Comparison of ENCODE assay signal across 15 cellular contexts in the genomic region with DNA sequence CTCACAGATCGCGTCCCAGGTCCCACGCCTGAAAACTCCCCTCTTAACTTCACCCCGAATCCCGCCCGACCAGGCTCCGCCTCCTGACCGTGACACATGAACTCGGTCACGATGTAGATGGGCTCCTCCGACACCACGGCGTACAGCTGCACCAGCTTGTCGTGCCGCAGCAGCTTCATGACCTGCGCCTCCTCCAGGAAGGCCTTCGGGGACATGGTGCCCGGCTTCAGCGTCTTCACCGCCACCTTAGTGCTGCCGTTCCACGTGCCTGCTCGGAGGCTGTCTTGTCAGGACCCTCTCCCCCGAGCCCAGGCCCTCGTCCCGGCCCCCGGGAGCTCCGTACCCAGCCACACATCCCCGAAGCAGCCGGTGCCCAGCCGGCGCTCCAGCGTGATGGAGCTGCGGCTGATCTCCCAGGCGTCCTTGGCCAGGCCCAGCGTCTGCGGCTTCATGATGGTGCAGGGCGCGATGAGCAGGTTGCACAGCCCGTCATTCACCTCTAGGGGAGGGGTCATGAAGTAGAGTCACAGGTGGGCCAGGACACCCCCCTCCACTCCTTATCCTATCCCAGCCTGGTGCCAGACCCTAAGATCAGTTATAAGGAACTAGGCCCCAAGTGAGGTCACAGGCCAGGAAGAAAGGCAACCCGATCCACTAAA. TPM values are rescaled to one million over a fixed set of nuclear protein-coding genes. Genes with fewer than 3 reads are reported as not detected.
A peak's percentile ranks its signal among the peaks of the same experiment; 100 is the strongest.
DNase-seq lines count a peak whose midpoint lies in the region; ATAC-seq and TF ChIP-seq lines count a peak whose summit lies in the region.
"Had no signal": no experiment of that assay in that cellular context is flagged by ENCODE, and none has a peak within 500 bp of the region (broad histone marks: within the 10 kb centered on the region; RNA-seq: fewer than 3 reads in every experiment).

No MANE protein-coding gene starts in this region.

- no peaks in the 10 kb centered on the region for H3K79me2 ChIP-seq in H9 (ENCODE audit: insufficient read depth, low read length)

- peaks cover 63% of the 10 kb centered on the region for H3K4me1 Mint-ChIP-seq in CD14-positive monocyte
- peaks cover 21 to 24% of the 10 kb centered on the region in 2 experiments for H3K4me1 Mint-ChIP-seq in H9
- H3K4me1 Mint-ChIP-seq in endodermal cell = peaks cover 8% of the 10 kb centered on the region
- H3K4me1 Mint-ChIP-seq in natural killer cell treated with Interleukin-12 subunit alpha and Interleukin-12 subunit beta and Interleukin-15 and Interleukin-18, amount 100 ng/mL, for 72 hours (ENCODE audit: low read depth in 2 of 2) = peaks cover 66 to 68% of the 10 kb centered on the region in 2 donors

- H3K23me2 ChIP-seq in H9 (ENCODE audit: insufficient read length, low read depth, low read length, poor library complexity, severe bottlenecking) = peaks cover 6% of the 10 kb centered on the region

- H3K36me3 Mint-ChIP-seq in CD14-positive monocyte = peaks cover 0 to 92% of the 10 kb centered on the region in 2 donors
- no peaks in the 10 kb centered on the region for H3K36me3 Mint-ChIP-seq in H9 (ENCODE audit: insufficient read depth in 1 of 3, low read depth in 3 of 3)
- no peaks in the 10 kb centered on the region for H3K36me3 Mint-ChIP-seq in endodermal cell (ENCODE audit: low read depth)
- H3K36me3 Mint-ChIP-seq in natural killer cell treated with Interleukin-12 subunit alpha and Interleukin-12 subunit beta and Interleukin-15 and Interleukin-18, amount 100 ng/mL, for 72 hours = peaks cover 5% of the 10 kb centered on the region

- no peaks in the 10 kb centered on the region for H3K79me1 ChIP-seq in H9 (ENCODE audit: insufficient read depth, low read depth, low read length, poor library complexity, severe bottlenecking)

- no peak overlapping the region for H2BK120ac ChIP-seq in H9 (ENCODE audit: low read depth, low read length, poor library complexity, severe bottlenecking)

- TF ChIP-seq CTCF in CD14-positive monocyte (IDR thresholded peaks at IDR 0.05) (no peak), H9 (conservative IDR thresholded peaks at IDR 0.05) (0 out of 3 replicates have a peak, but pooled peaks have one; percentile 20), endodermal cell (conservative IDR thresholded peaks at IDR 0.05) (peak; percentile 39)

- H3K4me2 ChIP-seq in H9 (ENCODE audit: insufficient read depth, insufficient read length, low read length) = peak overlapping the region; percentile 75

- H2BK12ac ChIP-seq in H9 (ENCODE audit: insufficient read length, low read depth, low read length) = no peak overlapping the region

- H2BK5ac ChIP-seq in H9 (ENCODE audit: insufficient read length, low read length) = no peak overlapping the region

- WGBS in H9 (ENCODE audit: extremely low coverage, insufficient read length, low lambda C conversion rate) = no CpG with 5 or more reads among the region's 41 CpGs
- 53 to 61% methylated on average over 18 to 41 of the region's 41 CpGs for WGBS in endodermal cell (ENCODE audit: insufficient coverage in 1 of 2, insufficient read length in 1 of 2), 2 experiments

- H4K8ac ChIP-seq in H9 (replicated peaks; ENCODE audit: insufficient read length, low read depth, low read length) = no peak overlapping the region

- H4K5ac ChIP-seq in H9 (ENCODE audit: insufficient read length, low read depth, low read length) = no peak overlapping the region

- H3K4me1 ChIP-seq in H9 (ENCODE audit: insufficient read depth, low read length) (no peaks in the 10 kb centered on the region), endodermal cell (ENCODE audit: control insufficient read depth, insufficient read depth, low read length) (no peaks in the 10 kb centered on the region)
- H3K4me1 ChIP-seq: right lobe of liver had no signal

- no peak overlapping the region for H4K91ac ChIP-seq in H9 (ENCODE audit: insufficient read length, low read depth, low read length)

- no peak overlapping the region for H3K9ac ChIP-seq in H9 (ENCODE audit: extremely low read depth, insufficient read length, low read length)
- H3K9ac ChIP-seq in endodermal cell (ENCODE audit: extremely low read depth, low read length, poor library complexity, severe bottlenecking) = no peak overlapping the region

- H3K9me3 ChIP-seq in H9 (ENCODE audit: control insufficient read depth, low read depth, low read length) (no peaks in the 10 kb centered on the region), endodermal cell (ENCODE audit: control insufficient read depth, low read length) (no peaks in the 10 kb centered on the region)
- H3K9me3 ChIP-seq: right lobe of liver had no signal

- H3T11ph ChIP-seq in H9 (ENCODE audit: low read length) = no peak overlapping the region

- DNase-seq in CD14-positive monocyte (ENCODE audit: low spot score) = no peak
- DNase-seq in H9 = peak; percentile 76
- DNase-seq in endodermal cell = peak; percentile 73
- DNase-seq in natural killer cell treated with Interleukin-12 subunit alpha and Interleukin-12 subunit beta and Interleukin-15 and Interleukin-18, amount 100 ng/mL, for 72 hours (ENCODE audit: low spot score) = no peak
- DNase-seq in central memory CD4-positive, alpha-beta T cell = no peak
- no peak for DNase-seq in NCI-H2107 (lab: John Stamatoyannopoulos, UW)
- DNase-seq in NK-92 treated with Interleukin-12 subunit alpha and Interleukin-12 subunit beta, amount 100 ng/mL, for 24 hours (lab: John Stamatoyannopoulos, UW) = no peak
- DNase-seq: activated CD8-positive, alpha-beta T cell treated with anti-CD3 and anti-CD28 coated beads, Interleukin-2, amount 10 ng/mL, durations not matched to agents 7 days and 5 days; NCI-H1092; right lobe of liver; stimulated activated CD4-positive, alpha-beta T cell treated with anti-CD3 and anti-CD28 coated beads, Interleukin-2, amount 100 ng/mL, for 24 hours had no signal

- H2AFZ ChIP-seq in H9 (ENCODE audit: low read length) = no peak overlapping the region

- H3K9me3 Mint-ChIP-seq in CD14-positive monocyte (no peaks in the 10 kb centered on the region), H9 (no peaks in the 10 kb centered on the region), endodermal cell (no peaks in the 10 kb centered on the region)
- no peaks in the 10 kb centered on the region for H3K9me3 Mint-ChIP-seq in natural killer cell treated with Interleukin-12 subunit alpha and Interleukin-12 subunit beta and Interleukin-15 and Interleukin-18, amount 100 ng/mL, for 72 hours
- H3K9me3 Mint-ChIP-seq: activated T-helper 1 cell treated with anti-CD3 and anti-CD28 coated beads, Interleukin-12 subunit alpha, Interleukin-12 subunit beta, Interleukin-2, Interleukin-4 antibody, amounts not matched to agents 30 ng/mL and 10 ng/mL and 1 ng/mL, durations not matched to agents 14 hours and 24 hours and 36 hours had no signal

- intact Hi-C loops in CD14-positive monocyte (cut with micrococcal nuclease) = no loop called here

- H3K56ac ChIP-seq in H9 (ENCODE audit: insufficient read length, low read depth, low read length) = no peak overlapping the region

- no peaks in the 10 kb centered on the region for H3K27me3 ChIP-seq in H9 (ENCODE audit: insufficient read depth, low read length)
- H3K27me3 ChIP-seq in endodermal cell (ENCODE audit: control insufficient read depth, insufficient read depth, low read length, poor library complexity, severe bottlenecking) = peaks cover 4% of the 10 kb centered on the region
- H3K27me3 ChIP-seq: right lobe of liver had no signal

- ATAC-seq in natural killer cell treated with Interleukin-12 subunit alpha and Interleukin-12 subunit beta and Interleukin-15 and Interleukin-18, amount 100 ng/mL, for 72 hours = no peak
- ATAC-seq in HG03469 (IDR thresholded peaks at IDR 0.05; ENCODE audit: unreplicated experiment) = no peak
- ATAC-seq: activated CD8-positive, alpha-beta T cell treated with anti-CD3 and anti-CD28 coated beads, Interleukin-2, amount 10 ng/mL, durations not matched to agents 7 days and 5 days; right lobe of liver; SK-N-SH treated with all-trans-retinoic acid at 6 μM for 48 hours had no signal

- H3K18ac ChIP-seq in H9 (ENCODE audit: insufficient read length, low read depth, low read length) = no peak overlapping the region

- H3K4me3 Mint-ChIP-seq in CD14-positive monocyte = peak overlapping the region in 1 of 2 donors; percentile 51
- H3K4me3 Mint-ChIP-seq in H9 = peak overlapping the region; percentile 77 to 85
- peak overlapping the region; percentile 74 for H3K4me3 Mint-ChIP-seq in endodermal cell
- no peak overlapping the region for H3K4me3 Mint-ChIP-seq in natural killer cell treated with Interleukin-12 subunit alpha and Interleukin-12 subunit beta and Interleukin-15 and Interleukin-18, amount 100 ng/mL, for 72 hours
- H3K4me3 Mint-ChIP-seq: activated CD8-positive, alpha-beta T cell treated with anti-CD3 and anti-CD28 coated beads, Interleukin-2, amount 10 ng/mL, durations not matched to agents 7 days and 5 days; activated T-helper 1 cell treated with anti-CD3 and anti-CD28 coated beads, Interleukin-12 subunit alpha, Interleukin-12 subunit beta, Interleukin-2, Interleukin-4 antibody, amounts not matched to agents 30 ng/mL and 10 ng/mL and 1 ng/mL, durations not matched to agents 14 hours and 24 hours and 36 hours had no signal

- no peak overlapping the region for H3K4ac ChIP-seq in H9 (ENCODE audit: low read depth, low read length)

- no peak overlapping the region for H2BK20ac ChIP-seq in H9 (ENCODE audit: low read depth, low read length, poor library complexity, severe bottlenecking)

- peaks cover 0 to 4% (median 1%) of the 10 kb centered on the region in 3 donors for H3K27me3 Mint-ChIP-seq in CD14-positive monocyte (ENCODE audit: low read depth in 3 of 3)
- H3K27me3 Mint-ChIP-seq in H9 (ENCODE audit: low read depth) = peaks cover 29% of the 10 kb centered on the region
- peaks cover 11% of the 10 kb centered on the region for H3K27me3 Mint-ChIP-seq in endodermal cell (ENCODE audit: insufficient read depth)
- no peaks in the 10 kb centered on the region for H3K27me3 Mint-ChIP-seq in natural killer cell treated with Interleukin-12 subunit alpha and Interleukin-12 subunit beta and Interleukin-15 and Interleukin-18, amount 100 ng/mL, for 72 hours

- no peaks in the 10 kb centered on the region for H3K36me3 ChIP-seq in endodermal cell (ENCODE audit: control insufficient read depth, insufficient read depth, low read length)
- H3K36me3 ChIP-seq: right lobe of liver had no signal

- no peak overlapping the region for H2BK15ac ChIP-seq in H9 (ENCODE audit: low read depth, low read length)

- H3K4me3 ChIP-seq in endodermal cell (ENCODE audit: low read length) = peak overlapping the region; percentile 60
- H3K4me3 ChIP-seq: right lobe of liver had no signal

- H3K27ac Mint-ChIP-seq in CD14-positive monocyte = peak overlapping the region; percentile 70 to 90 (median 83)
- peak overlapping the region in 1 of 3 experiments; percentile 53; a peak in 1 of 7 replicates for H3K27ac Mint-ChIP-seq in H9
- H3K27ac Mint-ChIP-seq in endodermal cell = peak overlapping the region; percentile 59
- H3K27ac Mint-ChIP-seq in natural killer cell treated with Interleukin-12 subunit alpha and Interleukin-12 subunit beta and Interleukin-15 and Interleukin-18, amount 100 ng/mL, for 72 hours = peak overlapping the region; percentile 83 to 84
- H3K27ac Mint-ChIP-seq: activated CD8-positive, alpha-beta T cell treated with anti-CD3 and anti-CD28 coated beads, Interleukin-2, amount 10 ng/mL, durations not matched to agents 7 days and 5 days had no signal

- H3K23ac ChIP-seq in H9 (ENCODE audit: insufficient read length, low read depth, low read length) = no peak overlapping the region

- no peak overlapping the region for H3K14ac ChIP-seq in H9 (ENCODE audit: insufficient read depth, low read length)

- H3K27ac ChIP-seq in H9 (ENCODE audit: insufficient read length, low read depth, low read length) (no peak overlapping the region), endodermal cell (ENCODE audit: low read depth, low read length) (no peak overlapping the region)
- H3K27ac ChIP-seq: right lobe of liver had no signal

- H4K20me1 ChIP-seq in H9 (ENCODE audit: control insufficient read depth, insufficient read depth, insufficient read length) = no peaks in the 10 kb centered on the region

- no peak overlapping the region for H2AK5ac ChIP-seq in H9 (ENCODE audit: insufficient read length, low read length)

RNA-seq across cellular contexts. Expression of gene AHDC1, which starts 11.5 kb away (rescaled TPM):
- polyA plus RNA-seq in CD14-positive monocyte = under 1 TPM; 0.16 to 0.30 TPM
- total RNA-seq in H9 (2021) = 23.7 and 29.4 TPM in 2 replicates
- 10 to 100 TPM; 39.3 to 41.2 TPM for total RNA-seq in endodermal cell
- polyA plus RNA-seq in endodermal cell (2013, experiment 1 of 2) = 52.1 TPM
- polyA plus RNA-seq in endodermal cell (2013, experiment 2 of 2) = 50.1 TPM
- 10 to 100 TPM; 38.8 to 42.9 TPM for total RNA-seq in natural killer cell treated with Interleukin-12 subunit alpha and Interleukin-12 subunit beta and Interleukin-15 and Interleukin-18, amount 100 ng/mL, for 72 hours

RNA-seq across cellular contexts. Expression of gene FGR, which starts 19.5 kb away (rescaled TPM):
- 100 to 1,000 TPM; 371 to 571 TPM for polyA plus RNA-seq in CD14-positive monocyte
- total RNA-seq in H9 (2021) (0.15 TPM in 1 of 2 replicates, not detected in the other), endodermal cell (not detected)
- 0.14 TPM for polyA plus RNA-seq in endodermal cell (2013, experiment 1 of 2)
- not detected for polyA plus RNA-seq in endodermal cell (2013, experiment 2 of 2)
- total RNA-seq in natural killer cell treated with Interleukin-12 subunit alpha and Interleukin-12 subunit beta and Interleukin-15 and Interleukin-18, amount 100 ng/mL, for 72 hours = 10 to 100 TPM; 14.2 to 60.0 TPM
- total RNA-seq: fibroblast of villous mesenchyme had no signal

RNA-seq across cellular contexts. Expression of gene IFI6, which starts 56.5 kb away (rescaled TPM):
- polyA plus RNA-seq in CD14-positive monocyte = 100 to 1,000 TPM; 276 TPM
- total RNA-seq in H9 (2021) (4.3 and 6.4 TPM in 2 replicates), endodermal cell (1 to 10 TPM in 1 of 2 donors, under 1 TPM in 1; 0.71 to 1.1 TPM)
- polyA plus RNA-seq in endodermal cell (2013, experiment 1 of 2) = 27.2 TPM
- polyA plus RNA-seq in endodermal cell (2013, experiment 2 of 2) = 22.0 TPM
- total RNA-seq in natural killer cell treated with Interleukin-12 subunit alpha and Interleukin-12 subunit beta and Interleukin-15 and Interleukin-18, amount 100 ng/mL, for 72 hours = 10 to 100 TPM; 42.8 to 45.4 TPM

Comparison
In these comparisons a context has a peak if more than half of its experiments do, and no peak if none do; other contexts are left out.
1. DNase-seq: peak in H9 (single experiment) and endodermal cell (single experiment); none in CD14-positive monocyte (single experiment), natural killer cell treated with Interleukin-12 subunit alpha and Interleukin-12 subunit beta and Interleukin-15 and Interleukin-18, amount 100 ng/mL, for 72 hours (single experiment), central memory CD4-positive, alpha-beta T cell (single experiment), NCI-H2107 (single experiment) and NK-92 treated with Interleukin-12 subunit alpha and Interleukin-12 subunit beta, amount 100 ng/mL, for 24 hours (single experiment).
2. RNA of gene FGR, which starts 19.5 kb away (total RNA-seq): 14.2 to 60.0 TPM in natural killer cell treated with Interleukin-12 subunit alpha and Interleukin-12 subunit beta and Interleukin-15 and Interleukin-18, amount 100 ng/mL, for 72 hours; 0.15 TPM in H9 and not detected in endodermal cell; every median in the first group is over 10 times any median in the second.